In genomic region chr11:296976-297665, GRCh38 we compare ENCODE assay signal across 12 cellular contexts. TPM values are rescaled to one million over a fixed set of nuclear protein-coding genes. Genes with fewer than 3 reads are reported as not detected.
DNase-seq lines count a peak whose midpoint lies in the region; ATAC-seq, FAIRE-seq and TF ChIP-seq lines count a peak whose summit lies in the region.
"Had no signal": no experiment of that assay in that cellular context is flagged by ENCODE, and none has a peak within 500 bp of the region (broad histone marks: within the 10 kb centered on the region; RNA-seq: fewer than 3 reads in every experiment).

No MANE protein-coding gene starts in this region.

- no peak for TF ChIP-seq EP300 in H1 (IDR thresholded peaks at IDR 0.05; ENCODE audit: borderline replicate concordance in 1 of 2, low read depth in 2 of 2, low read length in 2 of 2)

- peak overlapping the region; percentile 77 for H3K27ac Mint-ChIP-seq in CD4-positive, alpha-beta T cell
- H3K27ac Mint-ChIP-seq in natural killer cell = peak overlapping the region; percentile 65 to 76

- no peaks in the 10 kb centered on the region for H3K27me3 ChIP-seq in CD4-positive, alpha-beta T cell (ENCODE audit: control insufficient read depth, insufficient read depth, low read length)
- H3K27me3 ChIP-seq in Peyer's patch = peaks cover 0 to 9% of the 10 kb centered on the region in 2 donors
- H3K27me3 ChIP-seq in H1 (replicated peaks in 1 of 4; ENCODE audit: control insufficient read depth in 3 of 4, extremely low read depth in 1 of 4, insufficient read depth in 3 of 4, low read length in 3 of 4) = no peaks in the 10 kb centered on the region

- H2BK12ac ChIP-seq in H1 (ENCODE audit: low read depth, low read length) = peak overlapping the region; percentile 39; the same call in 1 of the 2 replicates

- H3K56ac ChIP-seq in H1 (replicated peaks; ENCODE audit: insufficient read length, low read depth, low read length) = no peak overlapping the region

- H3K23me2 ChIP-seq in H1 (ENCODE audit: low read depth, low read length) = no peaks in the 10 kb centered on the region

- no peaks in the 10 kb centered on the region for H3K79me2 ChIP-seq in H1 (ENCODE audit: control insufficient read depth in 1 of 2, insufficient read depth in 2 of 2, low read length in 2 of 2)

- CTCF ChIA-PET in CD4-positive, alpha-beta T cell (lab: Charles Lee) = no interaction called here
- CTCF ChIA-PET in H1 (lab: Charles Lee; ENCODE audit: partially characterized antibody) = interaction anchor here (2.2 kb wide), 1 partner anchor 46 kb away, joined by 11 read pairs; no protein-coding TSS in a partner anchor

- 91% methylated on average over 13 of the region's 13 CpGs; no CpG with 5 or more reads in 1 of the 2 experiments for WGBS in H1 (ENCODE audit: extremely low coverage in 1 of 2, insufficient coverage in 1 of 2, insufficient read length in 1 of 2, insufficient replicate concordance in 2 of 2, low coverage in 1 of 2, low lambda C conversion rate in 2 of 2, missing lambda C conversion rate in 1 of 2), 2 experiments

- H3K27ac ChIP-seq in CD4-positive, alpha-beta T cell (ENCODE audit: low read depth, low read length) = no peak overlapping the region
- H3K27ac ChIP-seq in Peyer's patch (peak overlapping the region in 2 of 4 donors; percentile 9 to 43), H1 (ENCODE audit: low read depth, low read length) (no peak overlapping the region)

- DNase-seq in CD4-positive, alpha-beta T cell = peak in 1 of 10 experiments; percentile 33
- DNase-seq in Peyer's patch (peak in 2 of 3 donors; percentile 50 to 52), H1 (ENCODE audit: low read depth in 1 of 2, low spot score in 2 of 2) (no peak), natural killer cell (no peak), NCI-H1105 treated with DMSO at 0.1 percent for 48 hours (lab: John Stamatoyannopoulos, UW) (no peak), HK-2 (ENCODE audit: unreplicated experiment) (no peak), HuH-7 (ENCODE audit: low spot score) (no peak)

- no peaks in the 10 kb centered on the region for H4K20me1 ChIP-seq in H1 (replicated peaks in 1 of 2; ENCODE audit: control insufficient read depth in 1 of 2, insufficient read depth in 2 of 2, low read length in 2 of 2)

- H3K9ac ChIP-seq in H1 (replicated peaks in 1 of 4; ENCODE audit: extremely low read depth in 1 of 4, low read depth in 3 of 4, low read length in 3 of 4) = no peak overlapping the region

- intact Hi-C loops in CD4-positive, alpha-beta T cell (cut with DNase I, micrococcal nuclease) = no loop called here
- intact Hi-C loops in natural killer cell (cut with micrococcal nuclease) = no loop called here

- H3K79me1 ChIP-seq in H1 (ENCODE audit: low read depth, low read length) = no peaks in the 10 kb centered on the region

- peaks cover 4% of the 10 kb centered on the region for H3K36me3 Mint-ChIP-seq in CD4-positive, alpha-beta T cell (ENCODE audit: low read depth)
- no peaks in the 10 kb centered on the region for H3K36me3 Mint-ChIP-seq in natural killer cell
- H3K36me3 Mint-ChIP-seq: IgD-negative memory B cell had no signal

- H2BK20ac ChIP-seq in H1 (ENCODE audit: low read length) = no peak overlapping the region

- H3K18ac ChIP-seq in H1 (ENCODE audit: extremely low read depth, low read length) = peak overlapping the region; percentile 60; the same call in 1 of the 2 replicates

- no peak overlapping the region; the same call in none of the 2 replicates for H4K8ac ChIP-seq in H1 (ENCODE audit: extremely low read depth, insufficient read depth, low read length)

- no peak overlapping the region for H3K4me2 ChIP-seq in H1 (ENCODE audit: insufficient read depth in 1 of 2, low read depth in 2 of 2, low read length in 2 of 2)

- H3K14ac ChIP-seq in H1 (ENCODE audit: insufficient read length) = no peak overlapping the region

- no peaks in the 10 kb centered on the region for H3K9me3 ChIP-seq in CD4-positive, alpha-beta T cell (ENCODE audit: control insufficient read depth, low read length)
- H3K9me3 ChIP-seq in Peyer's patch (no peaks in the 10 kb centered on the region), H1 (ENCODE audit: insufficient read depth in 2 of 2, low read depth in 1 of 2, low read length in 1 of 2) (no peaks in the 10 kb centered on the region)
- H3K9me3 ChIP-seq: esophagus muscularis mucosa had no signal

- peaks cover 0 to 21% (median 0%) of the 10 kb centered on the region in 3 donors for H3K36me3 ChIP-seq in Peyer's patch
- peaks cover 3 to 26% (median 15%) of the 10 kb centered on the region in 4 experiments; a peak in 6 of 8 replicates for H3K36me3 ChIP-seq in H1 (ENCODE audit: control insufficient read depth in 2 of 4, insufficient read depth in 4 of 4, low read length in 3 of 4)

- H3K4me3 ChIP-seq in Peyer's patch = no peak overlapping the region
- no peak overlapping the region for H3K4me3 ChIP-seq in H1 (ENCODE audit: extremely low read depth in 1 of 4, insufficient read depth in 2 of 4, low read depth in 3 of 4, low read length in 4 of 4)
- H3K4me3 ChIP-seq: esophagus muscularis mucosa had no signal

- H3K9me3 Mint-ChIP-seq in CD4-positive, alpha-beta T cell = no peaks in the 10 kb centered on the region
- H3K9me3 Mint-ChIP-seq in natural killer cell = no peaks in the 10 kb centered on the region
- H3K9me3 Mint-ChIP-seq: IgD-negative memory B cell had no signal

- no peak for TF ChIP-seq RAD21 in H1 (IDR thresholded peaks at IDR 0.05 in 1 of 2, conservative IDR thresholded peaks at IDR 0.05 in 1 of 2; ENCODE audit: low read depth in 2 of 2, low read length in 2 of 2)

- POLR2A ChIA-PET in CD4-positive, alpha-beta T cell (lab: Charles Lee) = interaction anchor here (1.5 kb wide), 2 partner anchors 17 to 28 kb away, joined by 3 to 6 read pairs; no protein-coding TSS in a partner anchor
- POLR2A ChIA-PET in H1 (lab: Charles Lee; ENCODE audit: partially characterized antibody) = interaction anchor here (0.9 to 5.2 kb wide), 5 partner anchors 12 to 65 kb away, joined by 3 to 51 read pairs (median 4); partner anchors contain the start of gene PGGHG

- peak overlapping the region; percentile 88 for H2AK5ac ChIP-seq in H1 (ENCODE audit: low read depth, low read length)

- peak overlapping the region; percentile 38 for H3K4me3 Mint-ChIP-seq in CD4-positive, alpha-beta T cell
- H3K4me3 Mint-ChIP-seq in natural killer cell = peak overlapping the region; percentile 70

- peak; percentile 37 for ATAC-seq in CD4-positive, alpha-beta T cell (ENCODE audit: poor library complexity)
- peak; percentile 18 to 35 (median 31) for ATAC-seq in natural killer cell
- no peak for ATAC-seq in GM18519 (IDR thresholded peaks at IDR 0.05; ENCODE audit: low FRiP score, unreplicated experiment)

- no peak overlapping the region for H4K5ac ChIP-seq in H1 (ENCODE audit: insufficient read length, low read depth, low read length)

- no peak overlapping the region for H3K23ac ChIP-seq in H1 (ENCODE audit: insufficient read length)

- H2BK120ac ChIP-seq in H1 (replicated peaks; ENCODE audit: low read depth, low read length) = no peak overlapping the region

- no peaks in the 10 kb centered on the region for H3K27me3 Mint-ChIP-seq in CD4-positive, alpha-beta T cell
- no peaks in the 10 kb centered on the region for H3K27me3 Mint-ChIP-seq in natural killer cell (ENCODE audit: low read depth in 2 of 2)

- peaks cover 10% of the 10 kb centered on the region for H3K4me1 Mint-ChIP-seq in CD4-positive, alpha-beta T cell (ENCODE audit: low read depth)
- peaks cover 12 to 15% of the 10 kb centered on the region in 2 donors for H3K4me1 Mint-ChIP-seq in natural killer cell

- no peak for TF ChIP-seq CTCF in CD4-positive, alpha-beta T cell (IDR thresholded peaks at IDR 0.05)
- TF ChIP-seq CTCF in Peyer's patch (IDR thresholded peaks at IDR 0.05) (no peak), H1 (IDR thresholded peaks at IDR 0.05; ENCODE audit: control extremely low read depth in 1 of 3, insufficient read depth in 1 of 3, low read depth in 1 of 3, low read length in 3 of 3) (no peak), natural killer cell (IDR thresholded peaks at IDR 0.05) (no peak)

- FAIRE-seq in H1 (lab: Jason Lieb, UNC) = no peak
- FAIRE-seq: D721Med had no signal

- H3K4me1 ChIP-seq in Peyer's patch (peaks cover 0 to 24% (median 5%) of the 10 kb centered on the region in 4 donors), H1 (replicated peaks in 1 of 4; ENCODE audit: control insufficient read depth in 3 of 4, insufficient read depth in 4 of 4, low read length in 3 of 4) (peaks cover 6 to 21% (median 12%) of the 10 kb centered on the region in 4 experiments)

- peak overlapping the region; percentile 30 for H4K91ac ChIP-seq in H1 (replicated peaks; ENCODE audit: insufficient read length, low read length)

- TF ChIP-seq POLR2A in Peyer's patch (IDR thresholded peaks at IDR 0.05) (no peak), H1 (IDR thresholded peaks at IDR 0.05; ENCODE audit: control extremely low read depth in 1 of 2, low read depth in 2 of 2, low read length in 2 of 2) (no peak)

- H2BK15ac ChIP-seq in H1 (ENCODE audit: low read length) = peak overlapping the region; percentile 88; the same call in 1 of the 2 replicates

- no peak overlapping the region for H3K4ac ChIP-seq in H1 (replicated peaks; ENCODE audit: insufficient read length, low read depth, low read length)

- no peak overlapping the region for H2AFZ ChIP-seq in H1 (ENCODE audit: low read length)

- H2BK5ac ChIP-seq in H1 (ENCODE audit: low read depth, low read length) = peak overlapping the region; percentile 83; the same call in 1 of the 2 replicates

RNA-seq across cellular contexts. Expression of gene IFITM5, which starts 2.2 kb away (rescaled TPM):
- total RNA-seq in CD4-positive, alpha-beta T cell = not detected
- not detected for total RNA-seq in Peyer's patch
- not detected in 2 replicates for total RNA-seq in H1 (2021; fragmentation: NEBNext Ultra II Directional; extraction: Animal tissue kit (Norgen Biotek cat#: 25700))
- 0.50 TPM in 1 of 2 replicates, not detected in the other for polyA plus RNA-seq in H1 (2011; rRNA removed)
- 0.21 TPM for polyA plus RNA-seq in H1 (2011; cell fraction: cytosol; rRNA removed)
- polyA plus RNA-seq in H1 (2011; cell fraction: nucleus; rRNA removed) = 0.30 TPM
- 0.33 TPM in 1 of 4 replicates, not detected in the others for polyA plus RNA-seq in H1 (2012, experiment 1 of 2)
- not detected for polyA plus RNA-seq in H1 (2012, experiment 2 of 2)
- polyA plus RNA-seq in H1 (2013, experiment 1 of 2) = 0.26 TPM
- polyA plus RNA-seq in H1 (2013, experiment 2 of 2) = 0.11 TPM
- not detected in 2 replicates for polyA minus RNA-seq in H1 (2011; rRNA and poly(A)+ RNA removed)
- not detected for polyA minus RNA-seq in H1 (2011; cell fraction: cytosol; rRNA and poly(A)+ RNA removed)
- polyA minus RNA-seq in H1 (2011; cell fraction: nucleus; rRNA and poly(A)+ RNA removed) = not detected
- not detected for total RNA-seq in natural killer cell
- total RNA-seq: esophagus muscularis mucosa, lower leg skin had no signal
- polyA plus RNA-seq: IgD-negative memory B cell had no signal

RNA-seq across cellular contexts. Expression of gene PGGHG, which starts 8.2 kb away (rescaled TPM):
- 100 to 1,000 TPM; 670 to 671 TPM for total RNA-seq in CD4-positive, alpha-beta T cell
- total RNA-seq in Peyer's patch (100 to 1,000 TPM in 3 of 4 donors, 10 to 100 TPM in 1; 94.2 to 385 (median 317) TPM), natural killer cell (100 to 1,000 TPM; 130 to 237 (median 153) TPM)
- 52.9 and 60.7 TPM in 2 replicates for total RNA-seq in H1 (2021; fragmentation: NEBNext Ultra II Directional; extraction: Animal tissue kit (Norgen Biotek cat#: 25700))
- 34.8 and 61.4 TPM in 2 replicates for polyA plus RNA-seq in H1 (2011; rRNA removed)
- polyA plus RNA-seq in H1 (2011; cell fraction: cytosol; rRNA removed) = 56.3 TPM
- 681 TPM for polyA plus RNA-seq in H1 (2011; cell fraction: nucleus; rRNA removed)
- polyA plus RNA-seq in H1 (2012, experiment 1 of 2) = 50.3 to 86.1 TPM (median 73.3 TPM) in 4 replicates
- polyA plus RNA-seq in H1 (2012, experiment 2 of 2) = 36.1 TPM
- 44.0 TPM for polyA plus RNA-seq in H1 (2013, experiment 1 of 2)
- 38.3 TPM for polyA plus RNA-seq in H1 (2013, experiment 2 of 2)
- 8.6 and 10.8 TPM in 2 replicates for polyA minus RNA-seq in H1 (2011; rRNA and poly(A)+ RNA removed)
- 17.0 TPM for polyA minus RNA-seq in H1 (2011; cell fraction: cytosol; rRNA and poly(A)+ RNA removed)
- polyA minus RNA-seq in H1 (2011; cell fraction: nucleus; rRNA and poly(A)+ RNA removed) = 53.3 TPM

RNA-seq across cellular contexts. Expression of gene IFITM2, which starts 10.5 kb away (rescaled TPM):
- 100 to 1,000 TPM; 364 to 383 TPM for total RNA-seq in CD4-positive, alpha-beta T cell
- 10 to 100 TPM; 15.6 to 98.2 (median 46.0) TPM for total RNA-seq in Peyer's patch
- total RNA-seq in H1 (2021; fragmentation: NEBNext Ultra II Directional; extraction: Animal tissue kit (Norgen Biotek cat#: 25700)) = 363 and 399 TPM in 2 replicates
- 764 and 902 TPM in 2 replicates for polyA plus RNA-seq in H1 (2011; rRNA removed)
- 381 TPM for polyA plus RNA-seq in H1 (2011; cell fraction: cytosol; rRNA removed)
- 326 TPM for polyA plus RNA-seq in H1 (2011; cell fraction: nucleus; rRNA removed)
- polyA plus RNA-seq in H1 (2012, experiment 1 of 2) = 487 to 716 TPM (median 624 TPM) in 4 replicates
- 666 TPM for polyA plus RNA-seq in H1 (2012, experiment 2 of 2)
- 1,170 TPM for polyA plus RNA-seq in H1 (2013, experiment 1 of 2)
- polyA plus RNA-seq in H1 (2013, experiment 2 of 2) = 1,490 TPM
- polyA minus RNA-seq in H1 (2011; rRNA and poly(A)+ RNA removed) = 220 and 246 TPM in 2 replicates
- 86.5 TPM for polyA minus RNA-seq in H1 (2011; cell fraction: cytosol; rRNA and poly(A)+ RNA removed)
- polyA minus RNA-seq in H1 (2011; cell fraction: nucleus; rRNA and poly(A)+ RNA removed) = 58.9 TPM
- total RNA-seq in natural killer cell = 1,000 to 10,000 TPM; 1,080 to 1,421 (median 1,273) TPM

RNA-seq across cellular contexts. Expression of gene IFITM1, which starts 16.7 kb away (rescaled TPM):
- total RNA-seq in CD4-positive, alpha-beta T cell = 100 to 1,000 TPM; 286 to 306 TPM
- total RNA-seq in Peyer's patch = 100 to 1,000 TPM in 2 of 4 donors, 10 to 100 TPM in 2; 45.9 to 141 (median 89.6) TPM
- total RNA-seq in H1 (2021; fragmentation: NEBNext Ultra II Directional; extraction: Animal tissue kit (Norgen Biotek cat#: 25700)) = 394 and 417 TPM in 2 replicates
- polyA plus RNA-seq in H1 (2011; rRNA removed) = 1,464 and 1,887 TPM in 2 replicates
- polyA plus RNA-seq in H1 (2011; cell fraction: cytosol; rRNA removed) = 1,079 TPM
- 974 TPM for polyA plus RNA-seq in H1 (2011; cell fraction: nucleus; rRNA removed)
- polyA plus RNA-seq in H1 (2012, experiment 1 of 2) = 247 to 559 TPM (median 446 TPM) in 4 replicates
- polyA plus RNA-seq in H1 (2012, experiment 2 of 2) = 534 TPM
- 788 TPM for polyA plus RNA-seq in H1 (2013, experiment 1 of 2)
- 902 TPM for polyA plus RNA-seq in H1 (2013, experiment 2 of 2)
- 336 and 605 TPM in 2 replicates for polyA minus RNA-seq in H1 (2011; rRNA and poly(A)+ RNA removed)
- 285 TPM for polyA minus RNA-seq in H1 (2011; cell fraction: cytosol; rRNA and poly(A)+ RNA removed)
- 204 TPM for polyA minus RNA-seq in H1 (2011; cell fraction: nucleus; rRNA and poly(A)+ RNA removed)
- 100 to 1,000 TPM; 540 to 809 (median 710) TPM for total RNA-seq in natural killer cell

RNA-seq across cellular contexts. Expression of gene NLRP6, which starts 18.9 kb away (rescaled TPM):
- 10 to 100 TPM; 14.4 to 14.7 TPM for total RNA-seq in CD4-positive, alpha-beta T cell
- total RNA-seq in Peyer's patch (100 to 1,000 TPM; 109 to 687 (median 492) TPM), natural killer cell (1 to 10 TPM; 1.7 to 3.0 (median 2.3) TPM)
- total RNA-seq in H1 (2021; fragmentation: NEBNext Ultra II Directional; extraction: Animal tissue kit (Norgen Biotek cat#: 25700)) = not detected in 2 replicates
- polyA plus RNA-seq in H1 (2011; rRNA removed) = 0.06 TPM in 1 of 2 replicates, not detected in the other
- polyA plus RNA-seq in H1 (2011; cell fraction: cytosol; rRNA removed) = 0.06 TPM
- polyA plus RNA-seq in H1 (2011; cell fraction: nucleus; rRNA removed) = 0.19 TPM
- polyA plus RNA-seq in H1 (2012, experiment 1 of 2) = 0.05 to 0.13 TPM in 2 of 4 replicates, not detected in the others
- polyA plus RNA-seq in H1 (2012, experiment 2 of 2) = not detected
- not detected for polyA plus RNA-seq in H1 (2013, experiment 1 of 2)
- not detected for polyA plus RNA-seq in H1 (2013, experiment 2 of 2)
- polyA minus RNA-seq in H1 (2011; rRNA and poly(A)+ RNA removed) = not detected in 2 replicates
- polyA minus RNA-seq in H1 (2011; cell fraction: cytosol; rRNA and poly(A)+ RNA removed) = not detected
- polyA minus RNA-seq in H1 (2011; cell fraction: nucleus; rRNA and poly(A)+ RNA removed) = 0.20 TPM

Comparison
In these comparisons a context has a peak if more than half of its experiments do, and no peak if none do; other contexts are left out.
1. DNase-seq: peak in Peyer's patch (2 of 3); none in H1 (0 of 2), natural killer cell (single experiment), NCI-H1105 treated with DMSO at 0.1 percent for 48 hours (single experiment), HK-2 (single experiment) and HuH-7 (single experiment).